In genomic region chr9:3971391-3972082, GRCh38 we compare ENCODE assay signal across 10 cellular contexts.
"Had no signal": no experiment of that assay in that cellular context is flagged by ENCODE, and none has a peak within 500 bp of the region (broad histone marks: within the 10 kb centered on the region; RNA-seq: fewer than 3 reads in every experiment).

No MANE protein-coding gene starts in this region.

- H2AFZ ChIP-seq: parathyroid adenoma had no signal

- H3K27ac Mint-ChIP-seq: activated naive CD8-positive, alpha-beta T cell treated with anti-CD3 and anti-CD28 coated beads for 36 hours; naive thymus-derived CD4-positive, alpha-beta T cell; stimulated activated memory B cell treated with anti-CD40 and anti-IgM and Interleukin-4, amounts not matched to agents 10 μg/mL and 1 μg/mL and 100 μg/mL, for 72 hours; T-helper 2 cell treated with Interferon-gamma antibody and Interleukin-4, amounts not matched to agents 5 μg/mL and 100 μg/mL, for 36 hours had no signal

- H3K79me2 ChIP-seq: parathyroid adenoma had no signal

- H3K27me3 ChIP-seq: gastroesophageal sphincter had no signal

- ATAC-seq: gastroesophageal sphincter; left lobe of liver; mucosa of descending colon; naive thymus-derived CD4-positive, alpha-beta T cell; stimulated activated memory B cell treated with anti-CD40 and anti-IgM and Interleukin-4, amounts not matched to agents 10 μg/mL and 1 μg/mL and 100 μg/mL, for 72 hours had no signal

- H3K36me3 ChIP-seq: gastroesophageal sphincter had no signal

- H3K4me1 ChIP-seq: parathyroid adenoma had no signal

- H3K27ac ChIP-seq: gastroesophageal sphincter, parathyroid adenoma had no signal

- H3K9ac ChIP-seq: parathyroid adenoma had no signal

- H3K9me3 ChIP-seq: gastroesophageal sphincter, mucosa of descending colon had no signal

- H3K4me3 ChIP-seq: gastroesophageal sphincter, mucosa of descending colon had no signal

- H3K4me1 Mint-ChIP-seq: stimulated activated memory B cell treated with anti-CD40 and anti-IgM and Interleukin-4, amounts not matched to agents 10 μg/mL and 1 μg/mL and 100 μg/mL, for 72 hours had no signal

- H3K36me3 Mint-ChIP-seq: activated naive CD8-positive, alpha-beta T cell treated with anti-CD3 and anti-CD28 coated beads for 36 hours; stimulated activated memory B cell treated with anti-CD40 and anti-IgM and Interleukin-4, amounts not matched to agents 10 μg/mL and 1 μg/mL and 100 μg/mL, for 72 hours had no signal

- H3K4me3 Mint-ChIP-seq: activated naive CD8-positive, alpha-beta T cell treated with anti-CD3 and anti-CD28 coated beads for 36 hours; activated T-helper 1 cell treated with anti-CD3 and anti-CD28 coated beads, Interleukin-12 subunit alpha, Interleukin-12 subunit beta, Interleukin-2, Interleukin-4 antibody, amounts not matched to agents 30 ng/mL and 10 ng/mL and 1 ng/mL, durations not matched to agents 14 hours and 24 hours and 36 hours; naive thymus-derived CD4-positive, alpha-beta T cell; stimulated activated memory B cell treated with anti-CD40 and anti-IgM and Interleukin-4, amounts not matched to agents 10 μg/mL and 1 μg/mL and 100 μg/mL, for 72 hours; T-helper 2 cell treated with Interferon-gamma antibody and Interleukin-4, amounts not matched to agents 5 μg/mL and 100 μg/mL, for 36 hours had no signal

- H3K9me3 Mint-ChIP-seq: activated naive CD8-positive, alpha-beta T cell treated with anti-CD3 and anti-CD28 coated beads for 36 hours; activated T-helper 1 cell treated with anti-CD3 and anti-CD28 coated beads, Interleukin-12 subunit alpha, Interleukin-12 subunit beta, Interleukin-2, Interleukin-4 antibody, amounts not matched to agents 30 ng/mL and 10 ng/mL and 1 ng/mL, durations not matched to agents 14 hours and 24 hours and 36 hours; stimulated activated memory B cell treated with anti-CD40 and anti-IgM and Interleukin-4, amounts not matched to agents 10 μg/mL and 1 μg/mL and 100 μg/mL, for 72 hours; T-helper 2 cell treated with Interferon-gamma antibody and Interleukin-4, amounts not matched to agents 5 μg/mL and 100 μg/mL, for 36 hours had no signal

- DNase-seq: activated naive CD8-positive, alpha-beta T cell treated with anti-CD3 and anti-CD28 coated beads for 36 hours; mucosa of descending colon; naive thymus-derived CD4-positive, alpha-beta T cell; stimulated activated CD4-positive, alpha-beta T cell treated with anti-CD3 and anti-CD28 coated beads, Interleukin-2, amount 100 ng/mL, for 24 hours had no signal
